Comparison of ENCODE assay signal across 14 cellular contexts in genomic region chr16:27234171-27234570, GRCh38. TPM values are rescaled to one million over a fixed set of nuclear protein-coding genes. Genes with fewer than 3 reads are reported as not detected.
DNase-seq lines count a peak whose midpoint lies in the region; ATAC-seq and TF ChIP-seq lines count a peak whose summit lies in the region.
"Had no signal": no experiment of that assay in that cellular context is flagged by ENCODE, and none has a peak within 500 bp of the region (broad histone marks: within the 10 kb centered on the region; RNA-seq: fewer than 3 reads in every experiment).

No MANE protein-coding gene starts in this region.

- TF ChIP-seq CTCF in heart left ventricle (IDR thresholded peaks at IDR 0.05) (no peak), activated B cell treated with CpG ODN at 0.5 μM for 24 hours (IDR thresholded peaks at IDR 0.05) (no peak), gastroesophageal sphincter (IDR thresholded peaks at IDR 0.05) (no peak), uterus (IDR thresholded peaks at IDR 0.05) (no peak)

- intact Hi-C loops in heart left ventricle (cut with DNase I): loop anchor here in 9 of 10 donors (2.0 to 10.0 kb wide), 8 partner anchors 81 to 223 kb away; partner anchors contain the start of gene IL4R (in 3 of the 9)
- intact Hi-C loops in left ventricle myocardium superior (cut with micrococcal nuclease): no loop called here
- intact Hi-C loops in activated B cell treated with CpG ODN at 0.5 μM for 24 hours (cut with micrococcal nuclease): loop anchor here (1.0 kb wide), 1 partner anchor 79 kb away; no protein-coding TSS in a partner anchor
- intact Hi-C loops in uterus (cut with DNase I; ENCODE audit: low total_unique reads): loop anchor here (10.0 kb wide), 1 partner anchor 131 kb away; no protein-coding TSS in a partner anchor

- DNase-seq in heart left ventricle (peak in 1 of 5 donors; percentile 9), left ventricle myocardium superior (no peak), activated B cell treated with CpG ODN at 0.5 μM for 24 hours (no peak), uterus (no peak), NCI-H2196 treated with DMSO at 0.1 percent for 48 hours (lab: John Stamatoyannopoulos, UW; ENCODE audit: unreplicated experiment) (no peak), Ammon's horn (ENCODE audit: low spot score) (no peak)
- DNase-seq: activated CD4-positive, CD25-positive, alpha-beta regulatory T cell treated with anti-CD3 and anti-CD28 coated beads, Interleukin-2, amount 50 U/mL, for 72 hours; activated gamma-delta T cell treated with Interleukin-2 at 50 U/mL for 16 hours; BE2C; KG1; NCI-H1694 had no signal

- no peaks in the 10 kb centered on the region for H3K27me3 Mint-ChIP-seq in activated B cell treated with CpG ODN at 0.5 μM for 24 hours

- no peaks in the 10 kb centered on the region for H3K27me3 ChIP-seq in heart left ventricle
- H3K27me3 ChIP-seq in gastroesophageal sphincter: no peaks in the 10 kb centered on the region
- H3K27me3 ChIP-seq in uterus: no peaks in the 10 kb centered on the region
- H3K27me3 ChIP-seq: BE2C had no signal

- H3K9me3 Mint-ChIP-seq in activated B cell treated with CpG ODN at 0.5 μM for 24 hours: no peaks in the 10 kb centered on the region

- peaks cover 0 to 84% (median 39%) of the 10 kb centered on the region in 12 donors for H3K4me1 ChIP-seq in heart left ventricle
- peaks cover 0 to 65% (median 29%) of the 10 kb centered on the region in 3 donors for H3K4me1 ChIP-seq in gastroesophageal sphincter
- no peaks in the 10 kb centered on the region for H3K4me1 ChIP-seq in uterus

- POLR2A ChIA-PET in activated B cell treated with CpG ODN at 0.5 μM for 24 hours (lab: Charles Lee): interaction anchor here (0.7 to 11.1 kb wide), 22 partner anchors 19 to 221 kb away, joined by 3 to 96 read pairs (median 6); partner anchors contain the start of gene NSMCE1

- WGBS in heart left ventricle, 4 donors: 86 to 98% (median 90%) methylated on average over 8 of the region's 8 CpGs
- 68 to 84% methylated on average over 5 of the region's 8 CpGs for WGBS in gastroesophageal sphincter (ENCODE audit: low coverage in 1 of 2), 2 donors

- CTCF ChIA-PET in activated B cell treated with CpG ODN at 0.5 μM for 24 hours (lab: Charles Lee): interaction anchor here (0.8 to 5.7 kb wide), 32 partner anchors 8 to 226 kb away, joined by 3 to 98 read pairs (median 4); partner anchors contain the start of gene KDM8

- H3K27ac ChIP-seq in heart left ventricle (peak overlapping the region in 7 of 12 donors; percentile 34 to 91 (median 60)), gastroesophageal sphincter (peak overlapping the region in 3 of 4 donors; percentile 70 to 74 (median 72)), uterus (peak overlapping the region; percentile 81 to 86)
- H3K27ac ChIP-seq: SK-N-MC had no signal

- TF ChIP-seq POLR2A in heart left ventricle (IDR thresholded peaks at IDR 0.05): no peak
- no peak for TF ChIP-seq POLR2A in gastroesophageal sphincter (IDR thresholded peaks at IDR 0.05)
- TF ChIP-seq POLR2A in uterus (IDR thresholded peaks at IDR 0.05): no peak

- peaks cover 99% of the 10 kb centered on the region for H3K4me1 Mint-ChIP-seq in activated B cell treated with CpG ODN at 0.5 μM for 24 hours

- ATAC-seq in heart left ventricle (no peak), left ventricle myocardium superior (no peak), activated B cell treated with CpG ODN at 0.5 μM for 24 hours (ENCODE audit: low read depth) (no peak), gastroesophageal sphincter (no peak), GM21723 (IDR thresholded peaks at IDR 0.05; ENCODE audit: unreplicated experiment) (no peak)

- H3K4me3 ChIP-seq in heart left ventricle: no peak overlapping the region
- no peak overlapping the region for H3K4me3 ChIP-seq in gastroesophageal sphincter
- H3K4me3 ChIP-seq in uterus: no peak overlapping the region
- H3K4me3 ChIP-seq: SK-N-MC had no signal

- H3K36me3 Mint-ChIP-seq in activated B cell treated with CpG ODN at 0.5 μM for 24 hours (ENCODE audit: low read depth): peaks cover 29% of the 10 kb centered on the region

- H3K9me3 ChIP-seq in heart left ventricle: no peaks in the 10 kb centered on the region
- H3K9me3 ChIP-seq in gastroesophageal sphincter: no peaks in the 10 kb centered on the region
- no peaks in the 10 kb centered on the region for H3K9me3 ChIP-seq in uterus
- H3K9me3 ChIP-seq: BE2C had no signal

- H3K36me3 ChIP-seq in heart left ventricle (peaks cover 0 to 47% (median 26%) of the 10 kb centered on the region in 9 donors), gastroesophageal sphincter (peaks cover 0 to 49% of the 10 kb centered on the region in 2 donors), uterus (no peaks in the 10 kb centered on the region)
- H3K36me3 ChIP-seq: BE2C had no signal

- no peak overlapping the region for H3K4me3 Mint-ChIP-seq in activated B cell treated with CpG ODN at 0.5 μM for 24 hours

- TF ChIP-seq EP300 in gastroesophageal sphincter (IDR thresholded peaks at IDR 0.05): no peak

- H3K27ac Mint-ChIP-seq in activated B cell treated with CpG ODN at 0.5 μM for 24 hours: peak overlapping the region; percentile 65

RNA-seq across cellular contexts. Expression of gene KDM8, which starts 30.8 kb away (rescaled TPM):
- total RNA-seq in heart left ventricle (1 to 10 TPM; 2.0 to 8.4 (median 3.5) TPM), left ventricle myocardium superior (3.7 TPM), activated B cell treated with CpG ODN at 0.5 μM for 24 hours (13.4 and 17.9 TPM in 2 replicates), gastroesophageal sphincter (10 to 100 TPM in 1 of 4 donors, 1 to 10 TPM in 3; 1.9 to 12.0 (median 4.0) TPM), uterus (10 to 100 TPM in 2 of 4 donors, 1 to 10 TPM in 1, not detected in 1; 4.1 to 31.0 (median 11.5) TPM)
- polyA plus RNA-seq in heart left ventricle: 1 to 10 TPM; 1.4 to 3.9 TPM

RNA-seq across cellular contexts. Expression of gene NSMCE1, which starts 34.4 kb away (rescaled TPM):
- total RNA-seq in heart left ventricle (10 to 100 TPM; 29.6 to 48.7 (median 36.8) TPM), left ventricle myocardium superior (34.2 TPM), activated B cell treated with CpG ODN at 0.5 μM for 24 hours (61.0 and 68.3 TPM in 2 replicates), gastroesophageal sphincter (10 to 100 TPM; 48.4 to 66.0 (median 63.3) TPM), uterus (10 to 100 TPM in 3 of 4 donors, 1 to 10 TPM in 1; 3.2 to 43.6 (median 35.6) TPM)
- polyA plus RNA-seq in heart left ventricle: 10 to 100 TPM; 38.2 to 40.1 TPM
